Comparison of ENCODE assay signal across 1 cellular context in the genomic region with DNA sequence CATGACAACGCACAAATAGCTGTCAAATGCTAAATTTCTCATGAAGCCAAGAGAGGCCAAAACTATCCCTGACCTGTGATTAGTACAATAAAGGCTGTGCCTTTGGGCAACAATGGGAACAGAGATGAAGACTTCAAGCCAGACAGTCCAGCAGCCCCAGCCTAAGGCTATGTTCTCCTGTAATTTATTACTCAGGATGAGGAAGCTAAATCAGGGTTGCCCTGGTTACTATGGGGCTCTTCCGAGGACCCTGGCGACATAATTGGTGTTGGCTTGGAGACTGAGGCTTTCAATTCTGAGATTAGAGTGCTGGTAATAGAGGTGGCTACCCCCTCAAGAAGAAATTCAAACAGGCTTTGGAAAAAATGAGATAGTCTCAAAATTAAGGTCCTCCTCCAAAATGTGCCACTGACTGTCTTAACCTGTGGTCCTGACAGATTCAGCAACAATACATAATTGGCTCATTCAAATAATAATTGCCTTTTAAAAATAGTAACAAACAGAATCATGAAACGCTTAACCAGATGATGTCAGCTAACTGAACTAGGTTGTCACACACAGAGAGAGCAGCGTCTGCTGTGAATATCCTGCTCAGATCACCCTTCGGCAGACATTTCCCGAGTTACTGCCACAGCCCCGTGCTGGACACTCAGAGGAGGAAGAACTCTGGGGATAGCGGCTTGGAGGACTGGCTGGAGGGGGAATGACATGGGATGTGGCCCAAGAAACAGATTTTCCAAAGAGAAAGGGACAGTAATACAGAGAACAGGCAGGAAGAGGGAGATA.
TF ChIP-seq lines count a peak whose summit lies in the region.

No MANE protein-coding gene starts in this region.

TF ChIP-seq in SK-N-SH treated with all-trans-retinoic acid at 6 μM for 48 hours, 23 proteins besides CTCF, POLR2A, EP300 and RAD21 (continued from another document):
- TF ChIP-seq, protein P1, sequence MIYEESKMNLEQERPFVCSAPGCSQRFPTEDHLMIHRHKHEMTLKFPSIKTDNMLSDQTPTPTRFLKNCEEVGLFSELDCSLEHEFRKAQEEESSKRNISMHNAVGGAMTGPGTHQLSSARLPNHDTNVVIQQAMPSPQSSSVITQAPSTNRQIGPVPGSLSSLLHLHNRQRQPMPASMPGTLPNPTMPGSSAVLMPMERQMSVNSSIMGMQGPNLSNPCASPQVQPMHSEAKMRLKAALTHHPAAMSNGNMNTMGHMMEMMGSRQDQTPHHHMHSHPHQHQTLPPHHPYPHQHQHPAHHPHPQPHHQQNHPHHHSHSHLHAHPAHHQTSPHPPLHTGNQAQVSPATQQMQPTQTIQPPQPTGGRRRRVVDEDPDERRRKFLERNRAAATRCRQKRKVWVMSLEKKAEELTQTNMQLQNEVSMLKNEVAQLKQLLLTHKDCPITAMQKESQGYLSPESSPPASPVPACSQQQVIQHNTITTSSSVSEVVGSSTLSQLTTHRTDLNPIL (CRISPR knock-in tag; IDR thresholded peaks at IDR 0.05; ENCODE audit: low read depth), result no peak
- TF ChIP-seq, protein P2, sequence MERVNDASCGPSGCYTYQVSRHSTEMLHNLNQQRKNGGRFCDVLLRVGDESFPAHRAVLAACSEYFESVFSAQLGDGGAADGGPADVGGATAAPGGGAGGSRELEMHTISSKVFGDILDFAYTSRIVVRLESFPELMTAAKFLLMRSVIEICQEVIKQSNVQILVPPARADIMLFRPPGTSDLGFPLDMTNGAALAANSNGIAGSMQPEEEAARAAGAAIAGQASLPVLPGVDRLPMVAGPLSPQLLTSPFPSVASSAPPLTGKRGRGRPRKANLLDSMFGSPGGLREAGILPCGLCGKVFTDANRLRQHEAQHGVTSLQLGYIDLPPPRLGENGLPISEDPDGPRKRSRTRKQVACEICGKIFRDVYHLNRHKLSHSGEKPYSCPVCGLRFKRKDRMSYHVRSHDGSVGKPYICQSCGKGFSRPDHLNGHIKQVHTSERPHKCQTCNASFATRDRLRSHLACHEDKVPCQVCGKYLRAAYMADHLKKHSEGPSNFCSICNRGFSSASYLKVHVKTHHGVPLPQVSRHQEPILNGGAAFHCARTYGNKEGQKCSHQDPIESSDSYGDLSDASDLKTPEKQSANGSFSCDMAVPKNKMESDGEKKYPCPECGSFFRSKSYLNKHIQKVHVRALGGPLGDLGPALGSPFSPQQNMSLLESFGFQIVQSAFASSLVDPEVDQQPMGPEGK (CRISPR knock-in tag; IDR thresholded peaks at IDR 0.05; ENCODE audit: borderline replicate concordance), result no peak
- no peak for TF ChIP-seq TOX (CRISPR knock-in tag; IDR thresholded peaks at IDR 0.05; ENCODE audit: borderline replicate concordance)
- no peak for TF ChIP-seq ARNTL (CRISPR knock-in tag; IDR thresholded peaks at IDR 0.05; ENCODE audit: borderline replicate concordance, low read depth)
- TF ChIP-seq, protein P3, sequence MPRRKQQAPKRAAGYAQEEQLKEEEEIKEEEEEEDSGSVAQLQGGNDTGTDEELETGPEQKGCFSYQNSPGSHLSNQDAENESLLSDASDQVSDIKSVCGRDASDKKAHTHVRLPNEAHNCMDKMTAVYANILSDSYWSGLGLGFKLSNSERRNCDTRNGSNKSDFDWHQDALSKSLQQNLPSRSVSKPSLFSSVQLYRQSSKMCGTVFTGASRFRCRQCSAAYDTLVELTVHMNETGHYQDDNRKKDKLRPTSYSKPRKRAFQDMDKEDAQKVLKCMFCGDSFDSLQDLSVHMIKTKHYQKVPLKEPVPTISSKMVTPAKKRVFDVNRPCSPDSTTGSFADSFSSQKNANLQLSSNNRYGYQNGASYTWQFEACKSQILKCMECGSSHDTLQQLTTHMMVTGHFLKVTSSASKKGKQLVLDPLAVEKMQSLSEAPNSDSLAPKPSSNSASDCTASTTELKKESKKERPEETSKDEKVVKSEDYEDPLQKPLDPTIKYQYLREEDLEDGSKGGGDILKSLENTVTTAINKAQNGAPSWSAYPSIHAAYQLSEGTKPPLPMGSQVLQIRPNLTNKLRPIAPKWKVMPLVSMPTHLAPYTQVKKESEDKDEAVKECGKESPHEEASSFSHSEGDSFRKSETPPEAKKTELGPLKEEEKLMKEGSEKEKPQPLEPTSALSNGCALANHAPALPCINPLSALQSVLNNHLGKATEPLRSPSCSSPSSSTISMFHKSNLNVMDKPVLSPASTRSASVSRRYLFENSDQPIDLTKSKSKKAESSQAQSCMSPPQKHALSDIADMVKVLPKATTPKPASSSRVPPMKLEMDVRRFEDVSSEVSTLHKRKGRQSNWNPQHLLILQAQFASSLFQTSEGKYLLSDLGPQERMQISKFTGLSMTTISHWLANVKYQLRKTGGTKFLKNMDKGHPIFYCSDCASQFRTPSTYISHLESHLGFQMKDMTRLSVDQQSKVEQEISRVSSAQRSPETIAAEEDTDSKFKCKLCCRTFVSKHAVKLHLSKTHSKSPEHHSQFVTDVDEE (CRISPR knock-in tag; IDR thresholded peaks at IDR 0.05), result no peak
- TF ChIP-seq ZNF8 (CRISPR knock-in tag; IDR thresholded peaks at IDR 0.05), result no peak
